In genomic region chr18:55346961-55347740, GRCh38 we compare ENCODE assay signal across 24 cellular contexts.
DNase-seq lines count a peak whose midpoint lies in the region; ATAC-seq and TF ChIP-seq lines count a peak whose summit lies in the region.
"Had no signal": no experiment of that assay in that cellular context is flagged by ENCODE, and none has a peak within 500 bp of the region (broad histone marks: within the 10 kb centered on the region; RNA-seq: fewer than 3 reads in every experiment).

No MANE protein-coding gene starts in this region.

- H3K9me3 ChIP-seq in HUES64 (ENCODE audit: insufficient read depth, low read depth, low read length): no peaks in the 10 kb centered on the region
- H3K9me3 ChIP-seq in tibial artery: no peaks in the 10 kb centered on the region
- H3K9me3 ChIP-seq: Peyer's patch, SJSA1, spleen, thyroid gland had no signal

- H3K27me3 ChIP-seq in HUES64 (ENCODE audit: insufficient read depth, low read length) (no peaks in the 10 kb centered on the region), dorsolateral prefrontal cortex (no peaks in the 10 kb centered on the region), tibial artery (no peaks in the 10 kb centered on the region)
- H3K27me3 ChIP-seq: Peyer's patch, SJSA1, spleen, thyroid gland had no signal

- H3K9ac ChIP-seq in HUES64 (ENCODE audit: low read depth, low read length): no peak overlapping the region

- peak overlapping the region; percentile 54; the same call in 1 of the 2 replicates for H3K27ac ChIP-seq in HUES64 (ENCODE audit: low read depth, low read length)
- H3K27ac ChIP-seq in dorsolateral prefrontal cortex: peak overlapping the region; percentile 39 to 100 (median 95)
- no peak overlapping the region for H3K27ac ChIP-seq in tibial artery
- H3K27ac ChIP-seq: Peyer's patch, SJSA1, spleen, thyroid gland had no signal

- intact Hi-C loops in dorsolateral prefrontal cortex (cut with DNase I) (loop anchor here (2.0 to 5.0 kb wide), 2 partner anchors 58 to 240 kb away; partner anchors contain the start of gene TCF4 (in 1 of the 2)), tibial artery (cut with DNase I; ENCODE audit: low total_unique reads) (no loop called here)

- peak in 11 of 56 donors; percentile 3 to 30 (median 13) for TF ChIP-seq CTCF in dorsolateral prefrontal cortex (IDR thresholded peaks at IDR 0.05 in 54 of 56, conservative IDR thresholded peaks at IDR 0.05 in 2 of 56; ENCODE audit: low read depth in 1 of 56, partially characterized antibody in 56 of 56)
- TF ChIP-seq CTCF in tibial artery (IDR thresholded peaks at IDR 0.05): no peak

- peaks cover 66% of the 10 kb centered on the region for H3K4me1 ChIP-seq in HUES64 (ENCODE audit: insufficient read depth, low read length)
- no peaks in the 10 kb centered on the region for H3K4me1 ChIP-seq in tibial artery
- H3K4me1 ChIP-seq: Peyer's patch, thyroid gland had no signal

- DNase-seq in G401 (ENCODE audit: low spot score): peak; percentile 83
- peak in 5 of 10 donors; percentile 36 to 61 (median 53) for DNase-seq in dorsolateral prefrontal cortex
- peak; percentile 48 for DNase-seq in occipital lobe (lab: John Stamatoyannopoulos, UW)
- DNase-seq in tibial artery: no peak
- DNase-seq in AG08396 (ENCODE audit: low spot score): no peak
- DNase-seq: activated CD4-positive, alpha-beta T cell treated with anti-CD3 and anti-CD28 coated beads for 48 hours; activated naive CD4-positive, alpha-beta T cell treated with Interleukin-2 at 50 U/mL for 16 hours; activated T-cell treated with anti-CD3 and anti-CD28 coated beads, Interleukin-2, amount 50 U/mL, for 72 hours; CD8-positive, alpha-beta T cell; dermis blood vessel endothelial cell; KG1; mammary epithelial cell; NCI-H1436 treated with DMSO at 0.1 percent for 48 hours; NCI-H526; Peyer's patch; spleen; stimulated activated CD4-positive, alpha-beta T cell treated with anti-CD3 and anti-CD28 coated beads, Interleukin-4, amount 100 ng/mL, for 1 hour; stimulated activated naive CD4-positive, alpha-beta T cell treated with Interleukin-2 at 50 U/mL for 16 hours; T-helper 17 cell; thyroid gland had no signal

- ATAC-seq in HG02623 (IDR thresholded peaks at IDR 0.05; ENCODE audit: unreplicated experiment) (no peak), GM21576 (IDR thresholded peaks at IDR 0.05; ENCODE audit: unreplicated experiment) (no peak)
- ATAC-seq: activated T-cell treated with anti-CD3 and anti-CD28 coated beads, Interleukin-2, amount 50 U/mL, for 72 hours; CD8-positive, alpha-beta T cell; T-helper 17 cell had no signal

- in situ Hi-C loops in G401 (cut with HindIII; ENCODE audit: low sequenced_read_pairs): no loop called here

- H3K36me3 ChIP-seq in HUES64 (ENCODE audit: insufficient read depth, low read length): no peaks in the 10 kb centered on the region
- no peaks in the 10 kb centered on the region for H3K36me3 ChIP-seq in tibial artery
- H3K36me3 ChIP-seq: Peyer's patch, SJSA1, spleen, thyroid gland had no signal

- 84% methylated on average over 16 of the region's 16 CpGs for WGBS in HUES64

- H3K4me3 ChIP-seq in HUES64 (ENCODE audit: low read length) (no peak overlapping the region), dorsolateral prefrontal cortex (peak overlapping the region; percentile 16 to 62 (median 42)), tibial artery (no peak overlapping the region)
- H3K4me3 ChIP-seq: Peyer's patch, SJSA1, spleen, thyroid gland had no signal

Comparison
In these comparisons a context has a peak if more than half of its experiments do, and no peak if none do; other contexts are left out.
1. DNase-seq: peak in G401 (single experiment) and occipital lobe (single experiment); none in tibial artery (0 of 2) and AG08396 (single experiment).
2. H3K27ac ChIP-seq: peak in HUES64 (single experiment) and dorsolateral prefrontal cortex (59 of 59); none in tibial artery (0 of 2).
3. H3K4me3 ChIP-seq: peak in dorsolateral prefrontal cortex (59 of 59); none in HUES64 (single experiment) and tibial artery (0 of 2).